In the genomic region with DNA sequence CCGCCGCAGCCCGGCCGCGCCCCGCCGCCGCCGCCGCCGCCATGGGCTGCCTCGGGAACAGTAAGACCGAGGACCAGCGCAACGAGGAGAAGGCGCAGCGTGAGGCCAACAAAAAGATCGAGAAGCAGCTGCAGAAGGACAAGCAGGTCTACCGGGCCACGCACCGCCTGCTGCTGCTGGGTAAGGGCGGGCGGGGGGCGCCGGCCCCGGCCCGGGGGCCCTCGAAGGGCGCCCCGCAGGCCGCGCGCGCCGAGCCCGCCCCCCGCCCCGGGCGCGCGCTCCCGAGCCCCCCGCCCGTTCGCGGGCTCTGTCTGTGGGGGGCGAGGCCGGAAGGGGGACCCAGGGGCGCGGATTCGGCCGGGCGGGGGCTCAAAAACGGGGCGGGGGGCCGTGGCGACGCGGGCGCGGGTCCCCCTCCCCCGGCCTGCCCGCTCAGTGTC, we compare ENCODE assay signal across 8 cellular contexts. TPM values are rescaled to one million over a fixed set of nuclear protein-coding genes. Genes with fewer than 3 reads are reported as not detected.
DNase-seq lines count a peak whose midpoint lies in the region; TF ChIP-seq lines count a peak whose summit lies in the region.

No MANE protein-coding gene starts in this region.

- H3K9ac ChIP-seq in iPS-20b (ENCODE audit: low read depth, low read length): peak overlapping the region; percentile 95

- no peaks in the 10 kb centered on the region for H3K27me3 ChIP-seq in cardiac muscle cell
- H3K27me3 ChIP-seq in iPS-20b (ENCODE audit: insufficient read depth, low read length): peaks cover 7% of the 10 kb centered on the region; the same call in 1 of the 2 replicates

- no peak for TF ChIP-seq CTCF in cardiac muscle cell (IDR thresholded peaks at IDR 0.05; ENCODE audit: low read depth, low read length)

- DNase-seq in cardiac muscle cell (ENCODE audit: low read depth in 1 of 2, low spot score in 1 of 2) (peak in 1 of 2 donors; percentile 66), cardiac septum (ENCODE audit: low spot score) (no peak), OCI-M1 (lab: John Stamatoyannopoulos, UW) (peak; percentile 59), ACHN (no peak), GM19238 (ENCODE audit: insufficient read length, low spot score) (no peak)
- peak; percentile 48 for DNase-seq in stimulated activated CD4-positive, alpha-beta T cell treated with anti-CD3 and anti-CD28 coated beads, Interleukin-15, amount 100 ng/mL, for 24 hours

- H3K4me3 ChIP-seq in cardiac muscle cell (peak overlapping the region; percentile 95), iPS-20b (ENCODE audit: low read length) (peak overlapping the region; percentile 84)

- H3K36me3 ChIP-seq in cardiac muscle cell (no peaks in the 10 kb centered on the region), iPS-20b (ENCODE audit: insufficient read depth, low read depth, low read length) (peaks cover 15% of the 10 kb centered on the region)

- H3K27ac ChIP-seq in cardiac muscle cell: peak overlapping the region; percentile 100
- H3K27ac ChIP-seq in angular gyrus (ENCODE audit: low read depth, low read length): peak overlapping the region; percentile 88
- H3K27ac ChIP-seq in iPS-20b (ENCODE audit: low read length): peak overlapping the region; percentile 99

- H3K9me3 ChIP-seq in cardiac muscle cell (ENCODE audit: low read depth) (no peaks in the 10 kb centered on the region), iPS-20b (ENCODE audit: insufficient read depth, low read depth, low read length) (no peaks in the 10 kb centered on the region)

- in situ Hi-C loops in ACHN (cut with HindIII; ENCODE audit: low pct_ligation_motif_present, low pct_unique_long_range_greater_than_20kb, low sequenced_read_pairs): no loop called here

- H3K4me1 ChIP-seq in cardiac muscle cell (ENCODE audit: low read depth): peaks cover 32% of the 10 kb centered on the region
- peaks cover 36% of the 10 kb centered on the region for H3K4me1 ChIP-seq in iPS-20b (ENCODE audit: insufficient read depth, low read length)

- intact Hi-C loops in cardiac septum (cut with DNase I): loop anchor here (2.0 to 10.0 kb wide), 3 partner anchors 89 to 151 kb away; partner anchors contain the start of genes CTSZ, NELFCD and PRELID3B

RNA-seq across cellular contexts. Expression of gene GNAS, which starts 39.2 kb away (rescaled TPM):
- 1,319 and 1,641 TPM in 2 replicates for total RNA-seq in cardiac muscle cell
- polyA plus RNA-seq in cardiac muscle cell: 2,522 and 2,744 TPM in 2 replicates
- 1,579 TPM for total RNA-seq in cardiac septum

RNA-seq across cellular contexts. Expression of gene GNAS-AS1, which starts 41.0 kb away (rescaled TPM):
- total RNA-seq in cardiac muscle cell (1.3 and 1.8 TPM in 2 replicates), cardiac septum (0.75 TPM)
- 1.3 and 1.4 TPM in 2 replicates for polyA plus RNA-seq in cardiac muscle cell

Comparison
In these comparisons a context has a peak if more than half of its experiments do, and no peak if none do; other contexts are left out.
1. DNase-seq: peak in OCI-M1 (single experiment) and stimulated activated CD4-positive, alpha-beta T cell treated with anti-CD3 and anti-CD28 coated beads, Interleukin-15, amount 100 ng/mL, for 24 hours (single experiment); none in cardiac septum (single experiment), ACHN (single experiment) and GM19238 (single experiment).
2. Peak in every context shown above with its lines, with median percentiles within 50 percentile points of each other: H3K27ac ChIP-seq.